8 cellular contexts compared by ENCODE assay signal in genomic region chr20:63707558-63708300, GRCh38. TPM values are rescaled to one million over a fixed set of nuclear protein-coding genes. Genes with fewer than 3 reads are reported as not detected.
DNase-seq lines count a peak whose midpoint lies in the region; ATAC-seq and TF ChIP-seq lines count a peak whose summit lies in the region.

ARFRP1 (minus strand) TSS chr20:63707976; CDS start chr20:63707091, 885 bp downstream.
ZGPAT (plus strand) TSS chr20:63708039; CDS start chr20:63708581, 542 bp downstream.

- H3K27ac ChIP-seq in adipose tissue (ENCODE audit: low read depth, low read length) (peak within 1 kb of the TSS; percentile 31), heart right ventricle (peak within 1 kb of the TSS; percentile 84 to 98 (median 94))

- peak within 1 kb of the TSS; percentile 82 for H3K27ac Mint-ChIP-seq in type B pancreatic cell

- H3K4me1 ChIP-seq in heart right ventricle: peaks cover 6 to 45% (median 32%) of the 10 kb centered on the region in 9 donors

- DNase-seq in NCI-H1436 (lab: John Stamatoyannopoulos, UW) (peak; percentile 73), T-helper 1 cell (peak; percentile 71 to 91 (median 80)), heart right ventricle (peak; percentile 91 to 93), posterior cingulate gyrus (peak; percentile 89 to 99 (median 94)), type B pancreatic cell (ENCODE audit: extremely low spot score, unreplicated experiment) (peak; percentile 88)

- ATAC-seq in HG02678 (IDR thresholded peaks at IDR 0.05; ENCODE audit: unreplicated experiment) (peak; percentile 80), heart right ventricle (peak; percentile 93 to 98 (median 96))

- intact Hi-C loops in heart right ventricle (cut with DNase I) (loop anchor here in 3 of 10 donors (1.0 to 5.0 kb wide), 3 partner anchors 49 to 155 kb away; partner anchors contain the start of genes RTEL1 (in 2 of the 3) and ABHD16B (in 1 of the 3)), posterior cingulate gyrus (cut with DNase I) (loop anchor here (1.0 to 10.0 kb wide), 3 partner anchors 49 to 249 kb away; partner anchors contain the start of genes ABHD16B, RTEL1, TPD52L2 and UCKL1)

- TF ChIP-seq CTCF in heart right ventricle (IDR thresholded peaks at IDR 0.05) (peak in 1 of 9 donors; percentile 7), type B pancreatic cell (conservative IDR thresholded peaks at IDR 0.05) (no peak)

- H3K4me1 Mint-ChIP-seq in type B pancreatic cell (ENCODE audit: unreplicated experiment): peaks cover 19% of the 10 kb centered on the region

- peak within 1 kb of the TSS; percentile 77 to 99 (median 94) for H3K4me3 ChIP-seq in heart right ventricle

- H3K9me3 ChIP-seq in heart right ventricle: peaks cover 0 to 6% (median 0%) of the 10 kb centered on the region in 11 donors

- H3K4me3 Mint-ChIP-seq in type B pancreatic cell: peak within 1 kb of the TSS; percentile 88

- no peaks in the 10 kb centered on the region for H3K27me3 ChIP-seq in heart right ventricle

- H3K36me3 ChIP-seq in heart right ventricle: peaks cover 0 to 81% (median 34%) of the 10 kb centered on the region in 9 donors

- H3K27me3 Mint-ChIP-seq in type B pancreatic cell: no peaks in the 10 kb centered on the region

- peak; percentile 63 for TF ChIP-seq POLR2A in GM10847 (IDR thresholded peaks at IDR 0.05; ENCODE audit: extremely low read depth, insufficient read length)

- WGBS in adipose tissue, 3 donors: 0% methylated on average over 61 to 98 of the region's 98 CpGs
- WGBS in heart right ventricle, 2 donors: 0% methylated on average over 90 to 98 of the region's 98 CpGs

- no peaks in the 10 kb centered on the region for H3K9me3 Mint-ChIP-seq in type B pancreatic cell

- H3K36me3 Mint-ChIP-seq in type B pancreatic cell: peaks cover 23% of the 10 kb centered on the region

RNA-seq across cellular contexts. Expression of gene ARFRP1, which starts in this region (rescaled TPM):
- polyA plus RNA-seq in adipose tissue (10 to 100 TPM; 26.9 to 50.8 (median 40.9) TPM), heart right ventricle (10 to 100 TPM; 43.2 to 59.1 TPM)
- total RNA-seq in heart right ventricle (10 to 100 TPM; 34.9 to 51.6 (median 38.8) TPM), type B pancreatic cell (ENCODE audit: low replicate concordance) (37.2 and 45.0 TPM in 2 replicates)

RNA-seq across cellular contexts. Expression of gene ZGPAT, which starts in this region (rescaled TPM):
- 10 to 100 TPM; 13.2 to 33.0 (median 30.7) TPM for polyA plus RNA-seq in adipose tissue
- total RNA-seq in heart right ventricle: 10 to 100 TPM; 11.8 to 21.7 (median 14.7) TPM
- polyA plus RNA-seq in heart right ventricle: 10 to 100 TPM; 26.5 to 44.7 TPM
- total RNA-seq in type B pancreatic cell (ENCODE audit: low replicate concordance): 28.7 and 32.8 TPM in 2 replicates

Comparison
In these comparisons a context has a peak if more than half of its experiments do, and no peak if none do; other contexts are left out.
1. Peak in every context shown above with its lines: DNase-seq, ATAC-seq, H3K4me3 ChIP-seq and H3K27ac ChIP-seq.